8 cellular contexts compared by ENCODE assay signal in the genomic region with DNA sequence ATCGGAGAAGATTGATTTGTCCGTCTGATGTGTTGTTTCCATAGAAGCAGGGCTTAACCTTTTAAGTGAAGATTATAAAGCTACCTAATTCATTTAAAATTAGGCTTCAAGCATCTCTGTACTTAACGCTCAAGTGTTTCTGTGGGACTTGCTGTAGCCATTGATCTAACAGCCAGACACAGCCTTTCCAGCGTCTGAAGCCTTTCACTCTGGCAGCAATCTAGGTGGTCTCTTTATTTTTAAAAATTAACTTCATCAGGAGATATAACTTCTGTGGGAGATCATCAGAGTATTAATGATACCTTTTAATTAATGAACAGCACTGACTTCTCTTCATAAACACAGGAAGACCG.
A peak's percentile ranks its signal among the peaks of the same experiment; 100 is the strongest.
DNase-seq lines count a peak whose midpoint lies in the region; ATAC-seq and TF ChIP-seq lines count a peak whose summit lies in the region.

No MANE protein-coding gene starts in this region.

- H3K27me3 ChIP-seq in heart right ventricle (peaks cover 0 to 52% (median 26%) of the 10 kb centered on the region in 7 donors), lower lobe of right lung (ENCODE audit: low read depth) (peaks cover 21% of the 10 kb centered on the region), upper lobe of right lung (peaks cover 20% of the 10 kb centered on the region)

- ATAC-seq in heart right ventricle (no peak), Right ventricle myocardium superior (ENCODE audit: poor library complexity) (no peak), lower lobe of right lung (no peak), upper lobe of right lung (no peak)
- ATAC-seq in activated T-helper 17 cell treated with anti-CD3 and anti-CD28 coated beads, Interleukin-2, amount 50 U/mL, for 72 hours (replicated peaks): no peak

- peaks cover 0 to 23% (median 0%) of the 10 kb centered on the region in 9 donors for H3K36me3 ChIP-seq in heart right ventricle
- H3K36me3 ChIP-seq in lower lobe of right lung: no peaks in the 10 kb centered on the region
- H3K36me3 ChIP-seq in upper lobe of right lung: no peaks in the 10 kb centered on the region

- peak overlapping the region in 6 of 10 donors; percentile 22 to 48 (median 40) for H3K4me3 ChIP-seq in heart right ventricle
- H3K4me3 ChIP-seq in lower lobe of right lung: peak overlapping the region; percentile 40
- peak overlapping the region; percentile 39 for H3K4me3 ChIP-seq in upper lobe of right lung

- peak overlapping the region; percentile 76 for H3K4me3 Mint-ChIP-seq in activated T-helper 17 cell treated with anti-CD3 and anti-CD28 coated beads, Interleukin-2, amount 50 U/mL, for 72 hours

- no peaks in the 10 kb centered on the region for H3K36me3 Mint-ChIP-seq in activated T-helper 17 cell treated with anti-CD3 and anti-CD28 coated beads, Interleukin-2, amount 50 U/mL, for 72 hours (ENCODE audit: low read depth)

- H3K9me3 ChIP-seq in heart right ventricle (no peaks in the 10 kb centered on the region), lower lobe of right lung (no peaks in the 10 kb centered on the region), upper lobe of right lung (no peaks in the 10 kb centered on the region)

- WGBS in heart right ventricle, 2 donors: 34 to 40% methylated on average over 5 of the region's 5 CpGs

- H3K27ac ChIP-seq in heart right ventricle (no peak overlapping the region), lower lobe of right lung (no peak overlapping the region), upper lobe of right lung (no peak overlapping the region)

- intact Hi-C loops in heart right ventricle (cut with DNase I): loop anchor here in 9 of 10 donors (1.0 to 10.0 kb wide), 6 partner anchors 68 to 280 kb away; a partner anchor contains a TSS
- intact Hi-C loops in Right ventricle myocardium superior (cut with DNase I): loop anchor here (5.0 kb wide), 1 partner anchor 68 kb away; no protein-coding TSS in a partner anchor
- intact Hi-C loops in lower lobe of right lung (cut with DNase I): loop anchor here (5.0 kb wide), 1 partner anchor 68 kb away; no protein-coding TSS in a partner anchor
- intact Hi-C loops in upper lobe of right lung (cut with DNase I): no loop called here

- H3K4me1 ChIP-seq in heart right ventricle (peaks cover 8 to 16% (median 14%) of the 10 kb centered on the region in 9 donors), lower lobe of right lung (peaks cover 14% of the 10 kb centered on the region), upper lobe of right lung (peaks cover 12% of the 10 kb centered on the region)

- no peak overlapping the region for H3K27ac Mint-ChIP-seq in activated T-helper 17 cell treated with anti-CD3 and anti-CD28 coated beads, Interleukin-2, amount 50 U/mL, for 72 hours

- peak in 2 of 9 donors; percentile 3 to 28 for TF ChIP-seq CTCF in heart right ventricle (IDR thresholded peaks at IDR 0.05)
- TF ChIP-seq CTCF in lower lobe of right lung (IDR thresholded peaks at IDR 0.05): no peak
- no peak for TF ChIP-seq CTCF in upper lobe of right lung (IDR thresholded peaks at IDR 0.05)

- no peak for DNase-seq in heart right ventricle
- no peak for DNase-seq in Right ventricle myocardium superior
- DNase-seq in lower lobe of right lung: no peak
- no peak for DNase-seq in upper lobe of right lung
- DNase-seq in NCI-H2107 (lab: John Stamatoyannopoulos, UW): no peak
- no peak for DNase-seq in NCI-H187 (lab: John Stamatoyannopoulos, UW)
- DNase-seq in DMS 273 (lab: John Stamatoyannopoulos, UW; ENCODE audit: unreplicated experiment): no peak

- no peaks in the 10 kb centered on the region for H3K9me3 Mint-ChIP-seq in activated T-helper 17 cell treated with anti-CD3 and anti-CD28 coated beads, Interleukin-2, amount 50 U/mL, for 72 hours

- peaks cover 37% of the 10 kb centered on the region for H3K27me3 Mint-ChIP-seq in activated T-helper 17 cell treated with anti-CD3 and anti-CD28 coated beads, Interleukin-2, amount 50 U/mL, for 72 hours

- peaks cover 7% of the 10 kb centered on the region for H3K4me1 Mint-ChIP-seq in activated T-helper 17 cell treated with anti-CD3 and anti-CD28 coated beads, Interleukin-2, amount 50 U/mL, for 72 hours
